ENCODE assay signal across 27 cellular contexts in the genomic region with DNA sequence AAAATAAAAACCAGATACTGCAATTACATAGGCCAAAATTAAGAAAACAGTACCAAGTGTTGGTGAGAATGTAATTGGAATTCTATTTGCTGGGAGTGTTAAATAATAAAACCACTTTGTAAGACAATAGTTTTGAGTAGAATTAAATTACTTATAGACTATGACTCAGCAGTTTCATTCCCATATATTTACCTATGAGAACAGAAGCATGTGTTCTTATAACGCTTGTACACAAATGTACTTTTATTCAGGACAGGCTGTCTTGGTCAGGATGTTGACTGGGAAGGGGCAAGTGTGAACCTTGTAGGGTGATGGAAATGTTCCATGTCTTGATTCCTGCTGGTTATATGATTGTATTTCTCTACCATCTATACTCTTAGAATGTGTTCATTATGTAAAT. TPM values are rescaled to one million over a fixed set of nuclear protein-coding genes. Genes with fewer than 3 reads are reported as not detected.
A peak's percentile ranks its signal among the peaks of the same experiment; 100 is the strongest.
DNase-seq lines count a peak whose midpoint lies in the region; ATAC-seq, FAIRE-seq and TF ChIP-seq lines count a peak whose summit lies in the region.
"Had no signal": no experiment of that assay in that cellular context is flagged by ENCODE, and none has a peak within 500 bp of the region (broad histone marks: within the 10 kb centered on the region; RNA-seq: fewer than 3 reads in every experiment).

No MANE protein-coding gene starts in this region.

- CTCF ChIA-PET in GM12878 (lab: Yijun Ruan, JAX), result no interaction called here

- 100% methylated on average over 1 of the region's 1 CpG for WGBS in GM12878 (ENCODE audit: insufficient coverage, insufficient replicate concordance, low lambda C conversion rate, missing lambda C conversion rate)

- H3K27ac ChIP-seq in HUES48 (ENCODE audit: low read depth, low read length) (peak overlapping the region; percentile 83), GM12878 (ENCODE audit: control insufficient read depth, insufficient read depth) (no peak overlapping the region; the same call in 1 of the 2 replicates)
- H3K27ac ChIP-seq: colonic mucosa, esophagus squamous epithelium, tibial artery had no signal

- H3K27ac Mint-ChIP-seq in naive thymus-derived CD8-positive, alpha-beta T cell, result peak overlapping the region in 6 of 10 donors; percentile 10 to 57 (median 38)
- H3K27ac Mint-ChIP-seq: activated B cell treated with CpG ODN at 0.5 μM for 24 hours; activated CD4-positive, alpha-beta memory T cell treated with anti-CD3 and anti-CD28 coated beads for 36 hours; stimulated activated naive CD8-positive, alpha-beta T cell treated with anti-CD3 and anti-CD28 coated beads, Interleukin-15, amount 100 ng/mL, for 72 hours had no signal

- no TSS peak for BruUV-seq in GM12878 (replicated peaks; lab: Mats Ljungman, UMichigan)

- H3K27me3 Mint-ChIP-seq in naive thymus-derived CD8-positive, alpha-beta T cell, result no peaks in the 10 kb centered on the region
- H3K27me3 Mint-ChIP-seq: activated B cell treated with CpG ODN at 0.5 μM for 24 hours; activated CD4-positive, alpha-beta memory T cell treated with anti-CD3 and anti-CD28 coated beads for 36 hours; IgD-negative memory B cell; stimulated activated naive CD8-positive, alpha-beta T cell treated with anti-CD3 and anti-CD28 coated beads, Interleukin-15, amount 100 ng/mL, for 72 hours had no signal

- H3K4me1 ChIP-seq in HUES48 (ENCODE audit: control insufficient read depth, insufficient read depth, low read length), result peaks cover 37% of the 10 kb centered on the region
- no peaks in the 10 kb centered on the region for H3K4me1 ChIP-seq in GM12878 (ENCODE audit: control insufficient read depth, insufficient read depth, low read length)
- H3K4me1 ChIP-seq: colonic mucosa had no signal

- no peak for FAIRE-seq in GM12878 (lab: Jason Lieb, UNC)
- FAIRE-seq: GM12891 had no signal

- peaks cover 39 to 85% (median 60%) of the 10 kb centered on the region in 4 donors for H3K4me1 Mint-ChIP-seq in naive thymus-derived CD8-positive, alpha-beta T cell

- peaks cover 73% of the 10 kb centered on the region for H3K79me2 ChIP-seq in GM12878 (ENCODE audit: control insufficient read depth, insufficient read depth, low read length)

- H3K4me3 ChIP-seq in HUES48 (ENCODE audit: low read depth, low read length), result no peak overlapping the region
- no peak overlapping the region for H3K4me3 ChIP-seq in GM12878
- H3K4me3 ChIP-seq: colonic mucosa, esophagus squamous epithelium, MG63, tibial artery had no signal

- POLR2A ChIA-PET in GM12878 (lab: Charles Lee), result no interaction called here
- POLR2A ChIA-PET in naive thymus-derived CD8-positive, alpha-beta T cell (lab: Charles Lee), result no interaction called here

- H3K27me3 ChIP-seq in HUES48 (ENCODE audit: control insufficient read depth, insufficient read depth, low read length) (no peaks in the 10 kb centered on the region), GM12878 (replicated peaks in 1 of 2; ENCODE audit: control insufficient read depth in 2 of 2, insufficient read depth in 2 of 2, low read length in 1 of 2) (no peaks in the 10 kb centered on the region)
- H3K27me3 ChIP-seq: colonic mucosa, esophagus squamous epithelium, MG63, tibial artery had no signal

- H4K20me1 ChIP-seq in GM12878 (ENCODE audit: control insufficient read depth, insufficient read depth), result no peaks in the 10 kb centered on the region; the same call in 1 of the 2 replicates

- DNase-seq in DMS53 (lab: John Stamatoyannopoulos, UW), result peak; percentile 50
- no peak for DNase-seq in DMS53 treated with DMSO at 0.1 percent for 48 hours (lab: John Stamatoyannopoulos, UW; ENCODE audit: unreplicated experiment)
- DNase-seq in GM12878 (ENCODE audit: low read depth, low spot score), result no peak
- DNase-seq in naive thymus-derived CD8-positive, alpha-beta T cell, result no peak
- no peak for DNase-seq in islet precursor cell
- DNase-seq: 8988T; activated B cell treated with CpG ODN at 0.5 μM for 24 hours; activated CD4-positive, alpha-beta memory T cell treated with anti-CD3 and anti-CD28 coated beads for 36 hours; activated gamma-delta T cell treated with Interleukin-2 at 50 U/mL for 16 hours; amniotic stem cell; colonic mucosa; esophagus squamous epithelium; MG63; NCI-H2081; NCI-H446; stimulated activated naive CD8-positive, alpha-beta T cell treated with anti-CD3 and anti-CD28 coated beads, Interleukin-15, amount 100 ng/mL, for 72 hours; T-helper 9 cell; tibial artery had no signal

- H3K9ac ChIP-seq in HUES48 (ENCODE audit: low read depth, low read length) (no peak overlapping the region), GM12878 (ENCODE audit: control insufficient read depth, insufficient read depth, low read length) (no peak overlapping the region)

- in situ Hi-C loops in GM12878 (cut with MboI), result no loop called here

- no peak for TF ChIP-seq RAD21 in GM12878 (IDR thresholded peaks at IDR 0.05; ENCODE audit: insufficient read depth, low read depth, low read length)

- no peak for ATAC-seq in GM12878
- ATAC-seq in naive thymus-derived CD8-positive, alpha-beta T cell, result no peak
- ATAC-seq in GM19023 (IDR thresholded peaks at IDR 0.05; ENCODE audit: unreplicated experiment), result no peak
- no peak for ATAC-seq in GM21381 (IDR thresholded peaks at IDR 0.05; ENCODE audit: unreplicated experiment)
- ATAC-seq: HCT116; Right ventricle myocardium inferior; sciatic nerve; stimulated activated naive CD8-positive, alpha-beta T cell treated with anti-CD3 and anti-CD28 coated beads, Interleukin-15, amount 100 ng/mL, for 72 hours had no signal

- H2AFZ ChIP-seq in GM12878 (ENCODE audit: control insufficient read depth, low read depth, low read length), result no peak overlapping the region

- intact Hi-C loops in GM12878 (cut with micrococcal nuclease; ENCODE audit: unreplicated experiment), result no loop called here

- H3K36me3 Mint-ChIP-seq in naive thymus-derived CD8-positive, alpha-beta T cell, result peaks cover 0 to 25% (median 7%) of the 10 kb centered on the region in 3 donors

- no peak for TF ChIP-seq CTCF in GM12878 (IDR thresholded peaks at IDR 0.05 in 2 of 3, conservative IDR thresholded peaks at IDR 0.05 in 1 of 3; ENCODE audit: control insufficient read depth in 2 of 3, extremely low read depth in 1 of 3, insufficient read depth in 1 of 3, low read depth in 3 of 3, low read length in 3 of 3)

- RAD21 ChIA-PET in GM12878 (lab: Charles Lee; ENCODE audit: unreplicated experiment), result no interaction called here

- H3K4me2 ChIP-seq in GM12878 (ENCODE audit: control insufficient read depth, insufficient read depth), result no peak overlapping the region

- H3K36me3 ChIP-seq in HUES48 (ENCODE audit: control insufficient read depth, insufficient read depth, low read length) (no peaks in the 10 kb centered on the region), GM12878 (ENCODE audit: control insufficient read depth in 2 of 2, insufficient read depth in 2 of 2, low read length in 1 of 2) (peaks cover 3 to 4% of the 10 kb centered on the region in 2 experiments; a peak in 2 of 4 replicates)
- H3K36me3 ChIP-seq: colonic mucosa, tibial artery had no signal

- SMC1A ChIA-PET in GM12878 (lab: Charles Lee; ENCODE audit: uncharacterized antibody, unreplicated experiment), result no interaction called here

- no peak overlapping the region for H3K4me3 Mint-ChIP-seq in naive thymus-derived CD8-positive, alpha-beta T cell
- H3K4me3 Mint-ChIP-seq: activated B cell treated with CpG ODN at 0.5 μM for 24 hours; activated CD4-positive, alpha-beta memory T cell treated with anti-CD3 and anti-CD28 coated beads for 36 hours; IgD-negative memory B cell; neural crest cell; stimulated activated naive CD8-positive, alpha-beta T cell treated with anti-CD3 and anti-CD28 coated beads, Interleukin-15, amount 100 ng/mL, for 72 hours had no signal

- H3K9me3 Mint-ChIP-seq in naive thymus-derived CD8-positive, alpha-beta T cell, result peaks cover 0 to 2% (median 0%) of the 10 kb centered on the region in 9 donors
- H3K9me3 Mint-ChIP-seq: activated B cell treated with CpG ODN at 0.5 μM for 24 hours; activated CD4-positive, alpha-beta memory T cell treated with anti-CD3 and anti-CD28 coated beads for 36 hours; IgD-negative memory B cell had no signal

- TF ChIP-seq POLR2A in GM12878 (IDR thresholded peaks at IDR 0.05; ENCODE audit: low read depth, low read length), result no peak

- TF ChIP-seq EP300 in GM12878 (IDR thresholded peaks at IDR 0.05; ENCODE audit: borderline replicate concordance in 1 of 2, control insufficient read depth in 1 of 2, low read depth in 2 of 2, low read length in 2 of 2), result no peak

- H3K9me3 ChIP-seq in HUES48 (ENCODE audit: control insufficient read depth, insufficient read depth, low read length) (0 out of 2 replicates have a peak, but pooled peaks cover 4% of the 10 kb centered on the region), GM12878 (replicated peaks; ENCODE audit: control insufficient read depth, insufficient read depth, low read length) (no peaks in the 10 kb centered on the region)
- H3K9me3 ChIP-seq: colonic mucosa, esophagus squamous epithelium, MG63, tibial artery had no signal

TF ChIP-seq in GM12878, 131 proteins besides CTCF, POLR2A, EP300 and RAD21:
- TF ChIP-seq BACH1 (IDR thresholded peaks at IDR 0.05; ENCODE audit: borderline replicate concordance) (peak; percentile 42; the same call in 1 of the 2 replicates), IRF4 (IDR thresholded peaks at IDR 0.05; ENCODE audit: low read depth, low read length) (no peak)
TF ChIP-seq in GM12878: peak in this region for 1.

RNA-seq across cellular contexts. Expression of a gene that starts 56.3 kb away (rescaled TPM):
- 282 and 300 TPM in 2 replicates for total RNA-seq in GM12878 (2013; cell fraction: nucleolus; rRNA removed)
- total RNA-seq in GM12878 (2014; rRNA removed), result 48.8 and 56.3 TPM in 2 replicates
- 91.1 and 94.6 TPM in 2 replicates for total RNA-seq in GM12878 (2014; rRNA removed; fragmentation: Illumina TruSeq; extraction: Trizol)
- 55.3 and 65.1 TPM in 2 replicates for total RNA-seq in GM12878 (2021)
- 16.8 TPM for polyA plus RNA-seq in GM12878 (2011; ENCODE audit: low read depth)
- 50.0 and 71.4 TPM in 2 replicates for polyA plus RNA-seq in GM12878 (2011; rRNA removed)
- 17.7 and 18.8 TPM in 2 replicates for polyA plus RNA-seq in GM12878 (2011; cell fraction: cytosol; rRNA removed)
- 27.4 and 30.7 TPM in 2 replicates for polyA plus RNA-seq in GM12878 (2011; cell fraction: nucleus; rRNA removed)
- 32.8 and 35.2 TPM in 2 replicates for polyA plus RNA-seq in GM12878 (2012)
- 61.7 and 84.5 TPM in 2 replicates for polyA plus RNA-seq in GM12878 (2014; fragmentation: Illumina TruSeq; extraction: Trizol)
- 10 to 100 TPM in 1 of 2 experiments, 1 to 10 TPM in 1; 9.5 to 11.5 TPM for polyA plus RNA-seq in GM12878 (2014; fragmentation: Nextera tagmentation; extraction: Ambion mirVana)
- 47.5 and 51.0 TPM in 2 replicates for polyA plus RNA-seq in GM12878 (2014; rRNA removed)
- polyA plus RNA-seq in GM12878 (2016; fragmentation: Nextera tagmentation; extraction: Ambion mirVana), result 10 to 100 TPM; 20.7 to 35.3 TPM
- polyA minus RNA-seq in GM12878 (2011; rRNA and poly(A)+ RNA removed), result 80.4 and 113 TPM in 2 replicates
- polyA minus RNA-seq in GM12878 (2011; cell fraction: cytosol; rRNA and poly(A)+ RNA removed), result 45.2 and 50.1 TPM in 2 replicates
- polyA minus RNA-seq in GM12878 (2011; cell fraction: nucleus; rRNA and poly(A)+ RNA removed), result 111 and 133 TPM in 2 replicates
- total RNA-seq in naive thymus-derived CD8-positive, alpha-beta T cell, result 100 to 1,000 TPM; 127 to 135 TPM
- 10 to 100 TPM; 50.3 to 53.8 (median 50.9) TPM for polyA plus RNA-seq in naive thymus-derived CD8-positive, alpha-beta T cell
